2 cellular contexts compared by ENCODE assay signal in genomic region chr12:49540229-49541139, GRCh38.
A peak's percentile ranks its signal among the peaks of the same experiment; 100 is the strongest.
TF ChIP-seq lines count a peak whose summit lies in the region.

No MANE protein-coding gene starts in this region.

TF ChIP-seq in WTC11, 78 proteins besides CTCF, POLR2A, EP300 and RAD21:
- TF ChIP-seq JUN (CRISPR knock-in tag; IDR thresholded peaks at IDR 0.05): no peak
- TF ChIP-seq AR (CRISPR knock-in tag; IDR thresholded peaks at IDR 0.05): no peak
- no peak for TF ChIP-seq KAT7 (CRISPR knock-in tag; IDR thresholded peaks at IDR 0.05; ENCODE audit: borderline replicate concordance)
- no peak for TF ChIP-seq OVOL2 (CRISPR knock-in tag; IDR thresholded peaks at IDR 0.05; ENCODE audit: borderline replicate concordance)
- TF ChIP-seq ZNF121 (CRISPR knock-in tag; IDR thresholded peaks at IDR 0.05): no peak
- TF ChIP-seq ZNF317 (CRISPR knock-in tag; IDR thresholded peaks at IDR 0.05; ENCODE audit: borderline replicate concordance, low read depth): no peak
- TF ChIP-seq ZNF219 (CRISPR knock-in tag; IDR thresholded peaks at IDR 0.05; ENCODE audit: borderline replicate concordance): no peak
- no peak for TF ChIP-seq ZNF532 (CRISPR knock-in tag; IDR thresholded peaks at IDR 0.05; ENCODE audit: borderline replicate concordance)
- TF ChIP-seq EMX1 (CRISPR knock-in tag; IDR thresholded peaks at IDR 0.05): no peak
- TF ChIP-seq TEAD1 (CRISPR knock-in tag; IDR thresholded peaks at IDR 0.05): no peak
- TF ChIP-seq ZNF425 (CRISPR knock-in tag; conservative IDR thresholded peaks at IDR 0.05): no peak
- TF ChIP-seq CBFB (CRISPR knock-in tag; IDR thresholded peaks at IDR 0.05; ENCODE audit: low read depth): no peak
- no peak for TF ChIP-seq GTF2I (CRISPR knock-in tag; conservative IDR thresholded peaks at IDR 0.05)
- no peak for TF ChIP-seq ZNF416 (CRISPR knock-in tag; IDR thresholded peaks at IDR 0.05)
- TF ChIP-seq CREM (CRISPR knock-in tag; IDR thresholded peaks at IDR 0.05): no peak

TF ChIP-seq in HepG2, 621 proteins besides CTCF, POLR2A, EP300 and RAD21:
- no peak for TF ChIP-seq DBP (CRISPR knock-in tag; IDR thresholded peaks at IDR 0.05; ENCODE audit: not compliant biosample characterization)
- peak; percentile 48; the same call in 1 of the 2 replicates for TF ChIP-seq ZNF225 (CRISPR knock-in tag; IDR thresholded peaks at IDR 0.05)
- TF ChIP-seq HNF4A (CRISPR knock-in tag; IDR thresholded peaks at IDR 0.05): no peak
- no peak for TF ChIP-seq ZNF496 (CRISPR knock-in tag; IDR thresholded peaks at IDR 0.05; ENCODE audit: insufficient replicate concordance)
- no peak for TF ChIP-seq PPARG (CRISPR knock-in tag; conservative IDR thresholded peaks at IDR 0.05)
- no peak for TF ChIP-seq TAF15 (IDR thresholded peaks at IDR 0.05; ENCODE audit: low read depth, low read length, poor library complexity, severe bottlenecking)
- TF ChIP-seq GZF1 (CRISPR knock-in tag; IDR thresholded peaks at IDR 0.05): no peak
- TF ChIP-seq FOXA3 (CRISPR knock-in tag; IDR thresholded peaks at IDR 0.05): no peak
- no peak for TF ChIP-seq ZNF207 (IDR thresholded peaks at IDR 0.05; ENCODE audit: borderline replicate concordance)
- no peak for TF ChIP-seq THAP8 (CRISPR knock-in tag; IDR thresholded peaks at IDR 0.05; ENCODE audit: borderline replicate concordance)
- TF ChIP-seq ZNF646 (CRISPR knock-in tag; IDR thresholded peaks at IDR 0.05): no peak
- TF ChIP-seq ATF7-NPFF (CRISPR knock-in tag; IDR thresholded peaks at IDR 0.05; ENCODE audit: low read depth): no peak
- no peak for TF ChIP-seq MTA1 (CRISPR knock-in tag; IDR thresholded peaks at IDR 0.05; ENCODE audit: borderline replicate concordance)
- no peak for TF ChIP-seq RFXAP (CRISPR knock-in tag; IDR thresholded peaks at IDR 0.05; ENCODE audit: borderline replicate concordance)
- TF ChIP-seq KLF9 (CRISPR knock-in tag; IDR thresholded peaks at IDR 0.05; ENCODE audit: low read depth): no peak
- no peak for TF ChIP-seq ZBTB10 (CRISPR knock-in tag; IDR thresholded peaks at IDR 0.05; ENCODE audit: borderline replicate concordance)
- TF ChIP-seq SPEN (CRISPR knock-in tag; IDR thresholded peaks at IDR 0.05; ENCODE audit: low read depth): no peak
- no peak for TF ChIP-seq CREB1 (IDR thresholded peaks at IDR 0.05)
- TF ChIP-seq CREB1 (CRISPR knock-in tag; IDR thresholded peaks at IDR 0.05): no peak
- TF ChIP-seq TARDBP (CRISPR knock-in tag; IDR thresholded peaks at IDR 0.05): no peak
- no peak for TF ChIP-seq ZNF44 (CRISPR knock-in tag; IDR thresholded peaks at IDR 0.05)
- TF ChIP-seq DNMT3B (CRISPR knock-in tag; conservative IDR thresholded peaks at IDR 0.05): no peak
- TF ChIP-seq ZNF687 (CRISPR knock-in tag; IDR thresholded peaks at IDR 0.05): peak; percentile 38
- TF ChIP-seq HMGA1 (CRISPR knock-in tag; conservative IDR thresholded peaks at IDR 0.05): no peak
- TF ChIP-seq NR2F6 (IDR thresholded peaks at IDR 0.05): no peak
- peak; percentile 24; the same call in 1 of the 2 replicates for TF ChIP-seq NR2F6 (CRISPR knock-in tag; IDR thresholded peaks at IDR 0.05)
- TF ChIP-seq ZNF549 (CRISPR knock-in tag; IDR thresholded peaks at IDR 0.05): no peak
- no peak for TF ChIP-seq REPIN1 (CRISPR knock-in tag; IDR thresholded peaks at IDR 0.05; ENCODE audit: borderline replicate concordance, low read depth)
- TF ChIP-seq SKIL (CRISPR knock-in tag; IDR thresholded peaks at IDR 0.05; ENCODE audit: borderline replicate concordance): no peak
- TF ChIP-seq ELF3 (CRISPR knock-in tag; IDR thresholded peaks at IDR 0.05): no peak
- TF ChIP-seq RARA (CRISPR knock-in tag; IDR thresholded peaks at IDR 0.05): peak; percentile 38; the same call in 1 of the 2 replicates
- TF ChIP-seq NR0B2 (CRISPR knock-in tag; IDR thresholded peaks at IDR 0.05): no peak
- TF ChIP-seq ZNF446 (CRISPR knock-in tag; IDR thresholded peaks at IDR 0.05): no peak
- TF ChIP-seq DDIT3 (CRISPR knock-in tag; IDR thresholded peaks at IDR 0.05): no peak
- TF ChIP-seq ZNF20 (CRISPR knock-in tag; IDR thresholded peaks at IDR 0.05): no peak
- TF ChIP-seq NR2F1 (CRISPR knock-in tag; IDR thresholded peaks at IDR 0.05): no peak
- no peak for TF ChIP-seq ZBTB2 (CRISPR knock-in tag; IDR thresholded peaks at IDR 0.05; ENCODE audit: low read depth)
